ENCODE assay signal across 17 cellular contexts in genomic region chr12:123288751-123289346, GRCh38.
"Had no signal": no experiment of that assay in that cellular context is flagged by ENCODE, and none has a peak within 500 bp of the region (broad histone marks: within the 10 kb centered on the region; RNA-seq: fewer than 3 reads in every experiment).

No MANE protein-coding gene starts in this region.

- ATAC-seq: activated T-cell treated with anti-CD3 and anti-CD28 coated beads, Interleukin-2, amount 50 U/mL, for 72 hours; heart right ventricle; left cardiac atrium; lower lobe of right lung; stimulated activated effector memory CD8-positive, alpha-beta T cell treated with anti-CD3 and anti-CD28 coated beads, Interleukin-12 subunit alpha, Interleukin-12 subunit beta, amount 100 ng/mL, for 72 hours had no signal

- H3K27ac Mint-ChIP-seq: activated CD4-positive, alpha-beta memory T cell treated with anti-CD3 and anti-CD28 coated beads for 36 hours; activated naive CD8-positive, alpha-beta T cell treated with anti-CD3 and anti-CD28 coated beads, Interleukin-2, amount 10 ng/mL, durations not matched to agents 7 days and 5 days; activated T-cell treated with anti-CD3 and anti-CD28 coated beads, Interleukin-2, amount 50 U/mL, for 72 hours; stimulated activated effector memory CD8-positive, alpha-beta T cell treated with anti-CD3 and anti-CD28 coated beads, Interleukin-12 subunit alpha, Interleukin-12 subunit beta, amount 100 ng/mL, for 72 hours had no signal

- H3K27me3 ChIP-seq: breast epithelium, heart right ventricle, neutrophil, vagina had no signal

- H3K9me3 Mint-ChIP-seq: activated CD4-positive, alpha-beta memory T cell treated with anti-CD3 and anti-CD28 coated beads for 36 hours; activated naive CD8-positive, alpha-beta T cell treated with anti-CD3 and anti-CD28 coated beads, Interleukin-2, amount 10 ng/mL, durations not matched to agents 7 days and 5 days; activated T-cell treated with anti-CD3 and anti-CD28 coated beads, Interleukin-2, amount 50 U/mL, for 72 hours; stimulated activated effector memory CD8-positive, alpha-beta T cell treated with anti-CD3 and anti-CD28 coated beads, Interleukin-12 subunit alpha, Interleukin-12 subunit beta, amount 100 ng/mL, for 72 hours had no signal

- H3K4me1 Mint-ChIP-seq: activated naive CD8-positive, alpha-beta T cell treated with anti-CD3 and anti-CD28 coated beads, Interleukin-2, amount 10 ng/mL, durations not matched to agents 7 days and 5 days; stimulated activated effector memory CD8-positive, alpha-beta T cell treated with anti-CD3 and anti-CD28 coated beads, Interleukin-12 subunit alpha, Interleukin-12 subunit beta, amount 100 ng/mL, for 72 hours had no signal

- H3K9me3 ChIP-seq: breast epithelium, heart right ventricle, lower lobe of right lung, neutrophil, prostate gland, vagina had no signal

- H3K36me3 ChIP-seq: breast epithelium, prostate gland had no signal

- H3K4me3 Mint-ChIP-seq: activated CD4-positive, alpha-beta memory T cell treated with anti-CD3 and anti-CD28 coated beads for 36 hours; activated naive CD8-positive, alpha-beta T cell treated with anti-CD3 and anti-CD28 coated beads, Interleukin-2, amount 10 ng/mL, durations not matched to agents 7 days and 5 days; activated T-cell treated with anti-CD3 and anti-CD28 coated beads, Interleukin-2, amount 50 U/mL, for 72 hours; stimulated activated effector memory CD8-positive, alpha-beta T cell treated with anti-CD3 and anti-CD28 coated beads, Interleukin-12 subunit alpha, Interleukin-12 subunit beta, amount 100 ng/mL, for 72 hours had no signal

- H3K27ac ChIP-seq: breast epithelium, epithelial cell of prostate, heart right ventricle, lower lobe of right lung, neutrophil, prostate gland, vagina had no signal

- H3K4me3 ChIP-seq: breast epithelium, heart right ventricle, lower lobe of right lung, prostate gland, vagina had no signal

- H3K4me1 ChIP-seq: breast epithelium, heart right ventricle, lower lobe of right lung, prostate gland, vagina had no signal

- DNase-seq: activated CD4-positive, alpha-beta memory T cell treated with anti-CD3 and anti-CD28 coated beads for 36 hours; activated CD4-positive, alpha-beta T cell treated with anti-CD3 and anti-CD28 coated beads for 1 hour; activated gamma-delta T cell treated with Interleukin-2 at 50 U/mL for 16 hours; activated naive CD8-positive, alpha-beta T cell treated with anti-CD3 and anti-CD28 coated beads, Interleukin-2, amount 10 ng/mL, durations not matched to agents 7 days and 5 days; activated T-cell treated with anti-CD3 and anti-CD28 coated beads, Interleukin-2, amount 50 U/mL, for 72 hours; foreskin melanocyte; heart right ventricle; left cardiac atrium; lower lobe of right lung; stimulated activated CD4-positive, alpha-beta T cell treated with anti-CD3 and anti-CD28 coated beads, Interleukin-12 subunit alpha, Interleukin-12 subunit beta, amount 100 ng/mL, for 4 hours; stimulated activated CD4-positive, alpha-beta T cell treated with anti-CD3 and anti-CD28 coated beads, Interleukin-2, amount 100 ng/mL, for 24 hours had no signal

- H3K27me3 Mint-ChIP-seq: activated CD4-positive, alpha-beta memory T cell treated with anti-CD3 and anti-CD28 coated beads for 36 hours; activated naive CD8-positive, alpha-beta T cell treated with anti-CD3 and anti-CD28 coated beads, Interleukin-2, amount 10 ng/mL, durations not matched to agents 7 days and 5 days had no signal
